In the genomic region with DNA sequence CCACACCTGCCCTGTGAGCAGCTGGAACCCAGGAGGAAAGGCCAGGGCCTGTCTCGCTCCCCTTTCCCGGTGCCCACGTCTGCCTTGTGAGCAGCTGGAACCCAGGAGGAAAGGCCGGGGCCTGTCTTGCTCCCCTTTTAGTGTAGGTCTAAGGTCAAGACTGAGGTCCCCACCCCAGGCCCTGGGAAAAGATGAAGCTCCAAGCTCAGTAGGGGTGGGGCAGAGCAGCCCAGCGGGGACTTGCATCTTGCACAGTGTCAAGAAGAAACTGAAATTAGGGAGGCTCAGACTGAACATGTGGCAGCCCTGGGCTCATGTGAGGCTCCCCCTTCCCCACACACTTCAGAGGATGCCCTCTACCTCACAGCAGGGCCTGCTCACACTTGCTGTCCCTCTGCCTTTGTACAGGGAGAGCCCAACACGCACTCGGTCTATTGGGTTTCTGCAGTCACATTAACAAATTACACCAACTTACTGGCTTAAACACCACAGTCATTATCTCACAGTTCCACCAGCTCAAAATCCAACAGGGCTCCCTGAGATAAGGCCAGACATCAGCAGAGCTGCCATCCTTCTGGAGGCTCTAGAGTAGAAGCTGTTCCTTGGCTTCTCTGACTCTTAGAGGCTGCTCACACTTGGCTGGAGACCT, we compare ENCODE assay signal across 1 cellular context.
TF ChIP-seq lines count a peak whose summit lies in the region.

No MANE protein-coding gene starts in this region.

TF ChIP-seq in K562, 482 proteins besides CTCF, POLR2A, EP300 and RAD21 (continued from another document and continues in another):
- TF ChIP-seq, protein P1, sequence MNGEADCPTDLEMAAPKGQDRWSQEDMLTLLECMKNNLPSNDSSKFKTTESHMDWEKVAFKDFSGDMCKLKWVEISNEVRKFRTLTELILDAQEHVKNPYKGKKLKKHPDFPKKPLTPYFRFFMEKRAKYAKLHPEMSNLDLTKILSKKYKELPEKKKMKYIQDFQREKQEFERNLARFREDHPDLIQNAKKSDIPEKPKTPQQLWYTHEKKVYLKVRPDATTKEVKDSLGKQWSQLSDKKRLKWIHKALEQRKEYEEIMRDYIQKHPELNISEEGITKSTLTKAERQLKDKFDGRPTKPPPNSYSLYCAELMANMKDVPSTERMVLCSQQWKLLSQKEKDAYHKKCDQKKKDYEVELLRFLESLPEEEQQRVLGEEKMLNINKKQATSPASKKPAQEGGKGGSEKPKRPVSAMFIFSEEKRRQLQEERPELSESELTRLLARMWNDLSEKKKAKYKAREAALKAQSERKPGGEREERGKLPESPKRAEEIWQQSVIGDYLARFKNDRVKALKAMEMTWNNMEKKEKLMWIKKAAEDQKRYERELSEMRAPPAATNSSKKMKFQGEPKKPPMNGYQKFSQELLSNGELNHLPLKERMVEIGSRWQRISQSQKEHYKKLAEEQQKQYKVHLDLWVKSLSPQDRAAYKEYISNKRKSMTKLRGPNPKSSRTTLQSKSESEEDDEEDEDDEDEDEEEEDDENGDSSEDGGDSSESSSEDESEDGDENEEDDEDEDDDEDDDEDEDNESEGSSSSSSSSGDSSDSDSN (IDR thresholded peaks at IDR 0.05; ENCODE audit: borderline replicate concordance in 1 of 2, low read depth in 2 of 2, low read length in 2 of 2) = 0 out of 4 replicates have a peak, but pooled peaks of 1 of the 2 experiments have one; percentile 23
- TF ChIP-seq SMARCB1 (IDR thresholded peaks at IDR 0.05; ENCODE audit: insufficient read length, low read depth) (no peak), ZNF76 (CRISPR knock-in tag; IDR thresholded peaks at IDR 0.05; ENCODE audit: borderline replicate concordance) (no peak), MYBL2 (IDR thresholded peaks at IDR 0.05; ENCODE audit: low read depth) (no peak), MYBL2 (CRISPR knock-in tag; IDR thresholded peaks at IDR 0.05; ENCODE audit: borderline replicate concordance) (no peak), LARP7 (IDR thresholded peaks at IDR 0.05) (no peak), HDAC3 (IDR thresholded peaks at IDR 0.05; ENCODE audit: borderline replicate concordance, partially characterized antibody) (no peak), KLF10 (CRISPR knock-in tag; IDR thresholded peaks at IDR 0.05) (no peak), ZNF23 (CRISPR knock-in tag; IDR thresholded peaks at IDR 0.05) (no peak), PHB (CRISPR knock-in tag; IDR thresholded peaks at IDR 0.05) (no peak), NRF1 (conservative IDR thresholded peaks at IDR 0.05 in 1 of 2, IDR thresholded peaks at IDR 0.05 in 1 of 2) (no peak), THRAP3 (IDR thresholded peaks at IDR 0.05; ENCODE audit: borderline replicate concordance) (no peak), MEIS2 (IDR thresholded peaks at IDR 0.05; ENCODE audit: partially characterized antibody) (peak; percentile 74), MTF1 (CRISPR knock-in tag; IDR thresholded peaks at IDR 0.05; ENCODE audit: borderline replicate concordance) (no peak), RBBP5 (IDR thresholded peaks at IDR 0.05; ENCODE audit: borderline replicate concordance, insufficient read depth, low read length, poor library complexity, severe bottlenecking) (no peak), TAL1 (IDR thresholded peaks at IDR 0.05) (peak; percentile 97), RUNX1 (IDR thresholded peaks at IDR 0.05; ENCODE audit: low read depth) (no peak), CREM (IDR thresholded peaks at IDR 0.05; ENCODE audit: low read depth) (peak; percentile 44; the same call in 1 of the 2 replicates), CTBP1 (IDR thresholded peaks at IDR 0.05; ENCODE audit: borderline replicate concordance) (peak; percentile 54), ZSCAN32 (CRISPR knock-in tag; IDR thresholded peaks at IDR 0.05) (no peak), ZNF41 (CRISPR knock-in tag; conservative IDR thresholded peaks at IDR 0.05) (no peak), SRSF3 (IDR thresholded peaks at IDR 0.05; ENCODE audit: insufficient read depth, low read length) (no peak), TBL1XR1 (IDR thresholded peaks at IDR 0.05; ENCODE audit: low read length in 2 of 2) (peak in 1 of 2 experiments; percentile 52; a peak in 1 of 4 replicates), RAD51 (IDR thresholded peaks at IDR 0.05; ENCODE audit: borderline replicate concordance, low read depth) (no peak), ZNF589 (CRISPR knock-in tag; IDR thresholded peaks at IDR 0.05; ENCODE audit: low read depth) (peak; percentile 73; the same call in 1 of the 2 replicates), SMAD3 (CRISPR knock-in tag; conservative IDR thresholded peaks at IDR 0.05) (no peak), TGIF2 (CRISPR knock-in tag; IDR thresholded peaks at IDR 0.05) (no peak), NCOR1 (IDR thresholded peaks at IDR 0.05) (peak; percentile 93), CBFB (CRISPR knock-in tag; IDR thresholded peaks at IDR 0.05) (no peak), NR1H2 (CRISPR knock-in tag; IDR thresholded peaks at IDR 0.05) (no peak), SMC3 (conservative IDR thresholded peaks at IDR 0.05; ENCODE audit: insufficient read depth, low read depth, low read length) (no peak), FOXJ3 (CRISPR knock-in tag; IDR thresholded peaks at IDR 0.05) (no peak)
- TF ChIP-seq, protein P2, sequence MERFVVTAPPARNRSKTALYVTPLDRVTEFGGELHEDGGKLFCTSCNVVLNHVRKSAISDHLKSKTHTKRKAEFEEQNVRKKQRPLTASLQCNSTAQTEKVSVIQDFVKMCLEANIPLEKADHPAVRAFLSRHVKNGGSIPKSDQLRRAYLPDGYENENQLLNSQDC (CRISPR knock-in tag; IDR thresholded peaks at IDR 0.05) = no peak
- TF ChIP-seq, protein P3, sequence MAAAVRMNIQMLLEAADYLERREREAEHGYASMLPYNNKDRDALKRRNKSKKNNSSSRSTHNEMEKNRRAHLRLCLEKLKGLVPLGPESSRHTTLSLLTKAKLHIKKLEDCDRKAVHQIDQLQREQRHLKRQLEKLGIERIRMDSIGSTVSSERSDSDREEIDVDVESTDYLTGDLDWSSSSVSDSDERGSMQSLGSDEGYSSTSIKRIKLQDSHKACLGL (CRISPR knock-in tag; IDR thresholded peaks at IDR 0.05; ENCODE audit: borderline replicate concordance, poor library complexity, severe bottlenecking) = no peak
- TF ChIP-seq, protein P4, sequence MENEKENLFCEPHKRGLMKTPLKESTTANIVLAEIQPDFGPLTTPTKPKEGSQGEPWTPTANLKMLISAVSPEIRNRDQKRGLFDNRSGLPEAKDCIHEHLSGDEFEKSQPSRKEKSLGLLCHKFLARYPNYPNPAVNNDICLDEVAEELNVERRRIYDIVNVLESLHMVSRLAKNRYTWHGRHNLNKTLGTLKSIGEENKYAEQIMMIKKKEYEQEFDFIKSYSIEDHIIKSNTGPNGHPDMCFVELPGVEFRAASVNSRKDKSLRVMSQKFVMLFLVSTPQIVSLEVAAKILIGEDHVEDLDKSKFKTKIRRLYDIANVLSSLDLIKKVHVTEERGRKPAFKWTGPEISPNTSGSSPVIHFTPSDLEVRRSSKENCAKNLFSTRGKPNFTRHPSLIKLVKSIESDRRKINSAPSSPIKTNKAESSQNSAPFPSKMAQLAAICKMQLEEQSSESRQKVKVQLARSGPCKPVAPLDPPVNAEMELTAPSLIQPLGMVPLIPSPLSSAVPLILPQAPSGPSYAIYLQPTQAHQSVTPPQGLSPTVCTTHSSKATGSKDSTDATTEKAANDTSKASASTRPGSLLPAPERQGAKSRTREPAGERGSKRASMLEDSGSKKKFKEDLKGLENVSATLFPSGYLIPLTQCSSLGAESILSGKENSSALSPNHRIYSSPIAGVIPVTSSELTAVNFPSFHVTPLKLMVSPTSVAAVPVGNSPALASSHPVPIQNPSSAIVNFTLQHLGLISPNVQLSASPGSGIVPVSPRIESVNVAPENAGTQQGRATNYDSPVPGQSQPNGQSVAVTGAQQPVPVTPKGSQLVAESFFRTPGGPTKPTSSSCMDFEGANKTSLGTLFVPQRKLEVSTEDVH (IDR thresholded peaks at IDR 0.05; ENCODE audit: low read depth, partially characterized antibody) = no peak
- TF ChIP-seq, protein P5, sequence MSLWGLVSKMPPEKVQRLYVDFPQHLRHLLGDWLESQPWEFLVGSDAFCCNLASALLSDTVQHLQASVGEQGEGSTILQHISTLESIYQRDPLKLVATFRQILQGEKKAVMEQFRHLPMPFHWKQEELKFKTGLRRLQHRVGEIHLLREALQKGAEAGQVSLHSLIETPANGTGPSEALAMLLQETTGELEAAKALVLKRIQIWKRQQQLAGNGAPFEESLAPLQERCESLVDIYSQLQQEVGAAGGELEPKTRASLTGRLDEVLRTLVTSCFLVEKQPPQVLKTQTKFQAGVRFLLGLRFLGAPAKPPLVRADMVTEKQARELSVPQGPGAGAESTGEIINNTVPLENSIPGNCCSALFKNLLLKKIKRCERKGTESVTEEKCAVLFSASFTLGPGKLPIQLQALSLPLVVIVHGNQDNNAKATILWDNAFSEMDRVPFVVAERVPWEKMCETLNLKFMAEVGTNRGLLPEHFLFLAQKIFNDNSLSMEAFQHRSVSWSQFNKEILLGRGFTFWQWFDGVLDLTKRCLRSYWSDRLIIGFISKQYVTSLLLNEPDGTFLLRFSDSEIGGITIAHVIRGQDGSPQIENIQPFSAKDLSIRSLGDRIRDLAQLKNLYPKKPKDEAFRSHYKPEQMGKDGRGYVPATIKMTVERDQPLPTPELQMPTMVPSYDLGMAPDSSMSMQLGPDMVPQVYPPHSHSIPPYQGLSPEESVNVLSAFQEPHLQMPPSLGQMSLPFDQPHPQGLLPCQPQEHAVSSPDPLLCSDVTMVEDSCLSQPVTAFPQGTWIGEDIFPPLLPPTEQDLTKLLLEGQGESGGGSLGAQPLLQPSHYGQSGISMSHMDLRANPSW (CRISPR knock-in tag; IDR thresholded peaks at IDR 0.05) = no peak
- TF ChIP-seq, protein P6, sequence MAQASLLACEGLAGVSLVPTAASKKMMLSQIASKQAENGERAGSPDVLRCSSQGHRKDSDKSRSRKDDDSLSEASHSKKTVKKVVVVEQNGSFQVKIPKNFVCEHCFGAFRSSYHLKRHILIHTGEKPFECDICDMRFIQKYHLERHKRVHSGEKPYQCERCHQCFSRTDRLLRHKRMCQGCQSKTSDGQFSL (CRISPR knock-in tag; IDR thresholded peaks at IDR 0.05) = no peak
- TF ChIP-seq, protein P6 (tag; IDR thresholded peaks at IDR 0.05) = no peak
- TF ChIP-seq, protein P7, sequence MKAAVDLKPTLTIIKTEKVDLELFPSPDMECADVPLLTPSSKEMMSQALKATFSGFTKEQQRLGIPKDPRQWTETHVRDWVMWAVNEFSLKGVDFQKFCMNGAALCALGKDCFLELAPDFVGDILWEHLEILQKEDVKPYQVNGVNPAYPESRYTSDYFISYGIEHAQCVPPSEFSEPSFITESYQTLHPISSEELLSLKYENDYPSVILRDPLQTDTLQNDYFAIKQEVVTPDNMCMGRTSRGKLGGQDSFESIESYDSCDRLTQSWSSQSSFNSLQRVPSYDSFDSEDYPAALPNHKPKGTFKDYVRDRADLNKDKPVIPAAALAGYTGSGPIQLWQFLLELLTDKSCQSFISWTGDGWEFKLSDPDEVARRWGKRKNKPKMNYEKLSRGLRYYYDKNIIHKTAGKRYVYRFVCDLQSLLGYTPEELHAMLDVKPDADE (conservative IDR thresholded peaks at IDR 0.05; ENCODE audit: control insufficient read depth, low read depth, low read length) = no peak
